6 cellular contexts compared by ENCODE assay signal in the genomic region with DNA sequence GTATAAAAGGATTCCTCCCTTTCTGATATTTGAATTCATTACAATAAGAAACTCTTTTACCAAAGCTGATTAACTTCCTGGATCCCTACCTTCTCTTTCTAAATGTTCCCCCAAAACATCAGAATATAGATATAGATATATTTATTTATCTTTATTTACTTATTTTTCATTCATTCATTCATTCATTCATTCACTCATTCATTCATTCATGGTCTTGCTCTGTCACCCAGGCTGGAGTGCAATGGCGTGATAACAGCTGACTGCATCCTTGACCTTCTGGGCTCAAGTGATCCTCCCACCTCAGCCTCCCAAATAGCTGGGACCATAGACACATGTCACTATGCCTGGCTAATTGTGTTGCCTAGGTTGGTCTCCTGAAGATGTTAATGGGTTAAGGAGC.
"Had no signal": no experiment of that assay in that cellular context is flagged by ENCODE, and none has a peak within 500 bp of the region (broad histone marks: within the 10 kb centered on the region; RNA-seq: fewer than 3 reads in every experiment).

No MANE protein-coding gene starts in this region.

- DNase-seq: GDM1, GF-D8 had no signal

- FAIRE-seq: G401.6, GM12892, GM18507, GM19239 had no signal
